In the genomic region with DNA sequence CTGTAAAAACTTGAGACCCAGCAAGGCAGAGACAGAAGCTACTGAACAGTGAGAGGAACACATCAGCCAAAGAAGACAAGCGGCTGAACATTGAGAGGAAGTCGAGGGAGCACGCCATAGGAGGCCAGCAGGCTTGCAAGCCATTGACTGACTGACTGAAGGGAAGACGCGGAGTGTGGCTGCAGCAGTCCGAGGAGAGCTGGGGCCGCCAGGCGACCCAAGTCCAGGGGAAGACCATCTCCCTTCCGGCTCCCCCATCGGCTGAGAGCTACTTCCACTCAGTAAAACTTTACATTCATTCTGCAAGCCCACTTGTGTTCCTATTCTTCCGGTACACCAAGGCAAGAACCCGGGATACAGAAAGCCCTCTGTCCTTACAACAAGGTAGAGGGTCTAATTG, we compare ENCODE assay signal across 28 cellular contexts.
"Had no signal": no experiment of that assay in that cellular context is flagged by ENCODE, and none has a peak within 500 bp of the region (broad histone marks: within the 10 kb centered on the region; RNA-seq: fewer than 3 reads in every experiment).

No MANE protein-coding gene starts in this region.

- H3K9ac ChIP-seq: parathyroid adenoma had no signal

- DNase-seq: naive thymus-derived CD8-positive, alpha-beta T cell; nephron progenitor cell; nucleus accumbens; ovary; psoas muscle; right lobe of liver; sigmoid colon; small intestine; stimulated activated CD4-positive, alpha-beta T cell treated with anti-CD3 and anti-CD28 coated beads, Interleukin-15, amount 100 ng/mL, for 24 hours; stimulated activated CD4-positive, alpha-beta T cell treated with anti-CD3 and anti-CD28 coated beads, Interleukin-2, amount 100 ng/mL, for 24 hours; stimulated activated CD4-positive, alpha-beta T cell treated with anti-CD3 and anti-CD28 coated beads, Interleukin-2, amount 100 ng/mL, for 48 hours; stimulated activated CD4-positive, alpha-beta T cell treated with anti-CD3 and anti-CD28 coated beads, Interleukin-4, amount 100 ng/mL, for 24 hours; stimulated activated naive B cell treated with anti-CD40 and anti-IgM and Interleukin-4, amounts not matched to agents 10 μg/mL and 1 μg/mL and 100 μg/mL, for 72 hours; stimulated activated naive CD4-positive, alpha-beta T cell treated with Interleukin-2 at 50 U/mL for 16 hours; stomach; thyroid gland; trophoblast cell; upper lobe of left lung had no signal

- H3K27ac Mint-ChIP-seq: naive thymus-derived CD8-positive, alpha-beta T cell; natural killer cell treated with Interleukin-12 subunit alpha and Interleukin-12 subunit beta and Interleukin-15 and Interleukin-18, amount 100 ng/mL, for 72 hours; nephron progenitor cell; progenitor cell of endocrine pancreas; stimulated activated effector memory CD8-positive, alpha-beta T cell treated with anti-CD3 and anti-CD28 coated beads, Interleukin-12 subunit alpha, Interleukin-12 subunit beta, amount 100 ng/mL, for 72 hours; stimulated activated naive B cell treated with anti-CD40 and anti-IgM and Interleukin-4, amounts not matched to agents 10 μg/mL and 1 μg/mL and 100 μg/mL, for 72 hours; stimulated activated naive CD8-positive, alpha-beta T cell treated with anti-CD3 and anti-CD28 coated beads, Interleukin-15, Interleukin-2, amounts not matched to agents 100 ng/mL and 50 ng/mL, for 24 hours had no signal

- H3K9me3 ChIP-seq: neutrophil, ovary, psoas muscle, right lobe of liver, sigmoid colon, stomach, thoracic aorta, thyroid gland, tibial nerve, upper lobe of left lung, vagina had no signal

- H3K36me3 ChIP-seq: neutrophil, ovary, right lobe of liver, sigmoid colon, stomach, thoracic aorta, thyroid gland, tibial nerve, upper lobe of left lung, vagina had no signal

- H3K4me3 ChIP-seq: ovary, psoas muscle, right lobe of liver, sigmoid colon, stomach, thoracic aorta, thyroid gland, tibial nerve, upper lobe of left lung, vagina had no signal

- H3K4me1 ChIP-seq: psoas muscle, right lobe of liver, sigmoid colon, thyroid gland, tibial nerve, upper lobe of left lung, vagina had no signal

- H3K79me2 ChIP-seq: parathyroid adenoma had no signal

- H3K27me3 Mint-ChIP-seq: naive thymus-derived CD8-positive, alpha-beta T cell; natural killer cell treated with Interleukin-12 subunit alpha and Interleukin-12 subunit beta and Interleukin-15 and Interleukin-18, amount 100 ng/mL, for 72 hours; progenitor cell of endocrine pancreas; stimulated activated naive CD8-positive, alpha-beta T cell treated with anti-CD3 and anti-CD28 coated beads, Interleukin-15, Interleukin-2, amounts not matched to agents 100 ng/mL and 50 ng/mL, for 24 hours had no signal

- H3K4me3 Mint-ChIP-seq: naive thymus-derived CD8-positive, alpha-beta T cell; natural killer cell treated with Interleukin-12 subunit alpha and Interleukin-12 subunit beta and Interleukin-15 and Interleukin-18, amount 100 ng/mL, for 72 hours; nephron progenitor cell; neural crest cell; stimulated activated effector memory CD8-positive, alpha-beta T cell treated with anti-CD3 and anti-CD28 coated beads, Interleukin-12 subunit alpha, Interleukin-12 subunit beta, amount 100 ng/mL, for 72 hours; stimulated activated naive B cell treated with anti-CD40 and anti-IgM and Interleukin-4, amounts not matched to agents 10 μg/mL and 1 μg/mL and 100 μg/mL, for 72 hours; stimulated activated naive CD8-positive, alpha-beta T cell treated with anti-CD3 and anti-CD28 coated beads, Interleukin-15, Interleukin-2, amounts not matched to agents 100 ng/mL and 50 ng/mL, for 24 hours had no signal

- H3K4me1 Mint-ChIP-seq: naive thymus-derived CD8-positive, alpha-beta T cell; nephron progenitor cell; neural crest cell; stimulated activated effector memory CD8-positive, alpha-beta T cell treated with anti-CD3 and anti-CD28 coated beads, Interleukin-12 subunit alpha, Interleukin-12 subunit beta, amount 100 ng/mL, for 72 hours; stimulated activated naive B cell treated with anti-CD40 and anti-IgM and Interleukin-4, amounts not matched to agents 10 μg/mL and 1 μg/mL and 100 μg/mL, for 72 hours had no signal

- H3K27me3 ChIP-seq: neutrophil, ovary, right lobe of liver, sigmoid colon, stomach, thyroid gland, tibial nerve, upper lobe of left lung, vagina had no signal

- H3K27ac ChIP-seq: neutrophil, ovary, psoas muscle, right lobe of liver, sigmoid colon, stomach, thoracic aorta, thyroid gland, tibial nerve, upper lobe of left lung, vagina had no signal

- H3K36me3 Mint-ChIP-seq: naive thymus-derived CD8-positive, alpha-beta T cell; natural killer cell treated with Interleukin-12 subunit alpha and Interleukin-12 subunit beta and Interleukin-15 and Interleukin-18, amount 100 ng/mL, for 72 hours; stimulated activated effector memory CD8-positive, alpha-beta T cell treated with anti-CD3 and anti-CD28 coated beads, Interleukin-12 subunit alpha, Interleukin-12 subunit beta, amount 100 ng/mL, for 72 hours; stimulated activated naive B cell treated with anti-CD40 and anti-IgM and Interleukin-4, amounts not matched to agents 10 μg/mL and 1 μg/mL and 100 μg/mL, for 72 hours had no signal
